Comparison of ENCODE assay signal across 22 cellular contexts in genomic region chr1:3075666-3076387, GRCh38. TPM values are rescaled to one million over a fixed set of nuclear protein-coding genes. Genes with fewer than 3 reads are reported as not detected.
DNase-seq lines count a peak whose midpoint lies in the region; FAIRE-seq and TF ChIP-seq lines count a peak whose summit lies in the region.
"Had no signal": no experiment of that assay in that cellular context is flagged by ENCODE, and none has a peak within 500 bp of the region (broad histone marks: within the 10 kb centered on the region; RNA-seq: fewer than 3 reads in every experiment).

No MANE protein-coding gene starts in this region.

- H3K9me3 Mint-ChIP-seq in HFFc6 = no peaks in the 10 kb centered on the region; the same call in 1 of the 2 replicates
- H3K9me3 Mint-ChIP-seq: CD8-positive, alpha-beta memory T cell had no signal

- H3K4me3 ChIP-seq in ascending aorta (peak overlapping the region; percentile 11 to 95), kidney (ENCODE audit: low read length in 2 of 2) (no peak overlapping the region), stomach (peak overlapping the region in 1 of 4 donors; percentile 9)
- H3K4me3 ChIP-seq: A549; BLaER1 treated with 17β-estradiol and CSF1 and Interleukin-3, amounts not matched to agents 10 nM and 100 nM; GM12878; PC-9 had no signal

- intact Hi-C loops in ascending aorta (cut with DNase I) = loop anchor here (2.0 kb wide), 2 partner anchors 49 to 201 kb away; no protein-coding TSS in a partner anchor
- intact Hi-C loops in kidney (cut with DNase I) = no loop called here
- intact Hi-C loops in stomach (cut with DNase I; ENCODE audit: low total_unique reads) = no loop called here

- peaks cover 26 to 70% of the 10 kb centered on the region in 2 donors for H3K4me1 ChIP-seq in ascending aorta
- peaks cover 4 to 25% of the 10 kb centered on the region in 2 donors for H3K4me1 ChIP-seq in kidney (ENCODE audit: control insufficient read depth in 1 of 2, insufficient read depth in 1 of 2, low read depth in 1 of 2, low read length in 2 of 2)
- peaks cover 54 to 83% (median 70%) of the 10 kb centered on the region in 4 donors for H3K4me1 ChIP-seq in stomach
- H3K4me1 ChIP-seq: A549 had no signal

- H3K27me3 ChIP-seq in ascending aorta = no peaks in the 10 kb centered on the region
- H3K27me3 ChIP-seq in stomach = peaks cover 8 to 82% (median 22%) of the 10 kb centered on the region in 3 donors

- H3K36me3 Mint-ChIP-seq in HFFc6 (ENCODE audit: low read depth) = no peaks in the 10 kb centered on the region
- H3K36me3 Mint-ChIP-seq: CD8-positive, alpha-beta memory T cell had no signal

- DNase-seq in DMS79 treated with DMSO at 0.1 percent for 48 hours (lab: John Stamatoyannopoulos, UW) = peak; percentile 42
- no peak for DNase-seq in ascending aorta (ENCODE audit: low spot score in 2 of 2)
- DNase-seq in kidney = peak; percentile 65
- DNase-seq in stomach = no peak
- no peak for DNase-seq in GM19240 (ENCODE audit: insufficient read length, low spot score)
- no peak for DNase-seq in GM20000 (ENCODE audit: low spot score)
- no peak for DNase-seq in NCI-H128 (lab: John Stamatoyannopoulos, UW; ENCODE audit: unreplicated experiment)
- DNase-seq in HFFc6 = no peak
- DNase-seq: CD8-positive, alpha-beta memory T cell; GDM1; GOT3; KG1; NCI-H1436 treated with DMSO at 0.1 percent for 48 hours; NCI-H2029 treated with DMSO at 0.1 percent for 48 hours; NCI-H2171 treated with DMSO at 0.1 percent for 48 hours; NCI-H446 treated with DMSO at 0.1 percent for 48 hours; NCI-H774; PC-9 had no signal

- WGBS in stomach, 5 donors = 56 to 68% (median 62%) methylated on average over 32 to 37 of the region's 37 CpGs

- H3K36me3 ChIP-seq in ascending aorta = peaks cover 0 to 4% of the 10 kb centered on the region in 2 donors
- no peaks in the 10 kb centered on the region for H3K36me3 ChIP-seq in kidney (ENCODE audit: control insufficient read depth in 1 of 2, insufficient read depth in 2 of 2, low read length in 2 of 2)
- H3K36me3 ChIP-seq in stomach = no peaks in the 10 kb centered on the region
- H3K36me3 ChIP-seq: BLaER1 treated with 17β-estradiol and CSF1 and Interleukin-3, amounts not matched to agents 10 nM and 100 nM had no signal

- TF ChIP-seq POLR2A in stomach (IDR thresholded peaks at IDR 0.05) = no peak

- TF ChIP-seq CTCF in ascending aorta (IDR thresholded peaks at IDR 0.05) (no peak), kidney (IDR thresholded peaks at IDR 0.05; ENCODE audit: borderline replicate concordance, extremely low read depth, insufficient read depth) (no peak), stomach (IDR thresholded peaks at IDR 0.05) (no peak), GM20000 (IDR thresholded peaks at IDR 0.05; ENCODE audit: extremely low read depth, missing control alignments) (no peak), HFFc6 (IDR thresholded peaks at IDR 0.05) (no peak)

- peaks cover 28% of the 10 kb centered on the region for H3K27me3 Mint-ChIP-seq in HFFc6 (ENCODE audit: insufficient read depth)

- H3K4me1 Mint-ChIP-seq in HFFc6 (ENCODE audit: low read depth) = no peaks in the 10 kb centered on the region
- H3K4me1 Mint-ChIP-seq: CD8-positive, alpha-beta memory T cell had no signal

- no peak overlapping the region for H3K27ac Mint-ChIP-seq in HFFc6
- H3K27ac Mint-ChIP-seq: CD8-positive, alpha-beta memory T cell had no signal

- no peak for FAIRE-seq in kidney (lab: Jason Lieb, UNC)
- FAIRE-seq: A549, GM12878, HepG2 had no signal

- H3K27ac ChIP-seq in ascending aorta (peak overlapping the region; percentile 99 to 100), kidney (ENCODE audit: low read depth in 2 of 2, low read length in 2 of 2) (peak overlapping the region; percentile 13 to 32), stomach (peak overlapping the region; percentile 41 to 94 (median 53))
- H3K27ac ChIP-seq: A549; BLaER1 treated with 17β-estradiol and CSF1 and Interleukin-3, amounts not matched to agents 10 nM and 100 nM; PC-9 had no signal

- peak overlapping the region in 1 of 2 donors; percentile 34 for H3K9ac ChIP-seq in kidney (ENCODE audit: low read length in 2 of 2)
- H3K9ac ChIP-seq: BLaER1 treated with 17β-estradiol and CSF1 and Interleukin-3, amounts not matched to agents 10 nM and 100 nM had no signal

- no peak overlapping the region for H3K4me3 Mint-ChIP-seq in HFFc6
- H3K4me3 Mint-ChIP-seq: CD8-positive, alpha-beta memory T cell had no signal

- no peaks in the 10 kb centered on the region for H3K9me3 ChIP-seq in ascending aorta
- no peaks in the 10 kb centered on the region for H3K9me3 ChIP-seq in kidney (ENCODE audit: control insufficient read depth in 1 of 2, low read length in 2 of 2)
- H3K9me3 ChIP-seq in stomach = no peaks in the 10 kb centered on the region
- H3K9me3 ChIP-seq: A549; BLaER1 treated with 17β-estradiol and CSF1 and Interleukin-3, amounts not matched to agents 10 nM and 100 nM had no signal

- TF ChIP-seq EP300 in stomach (IDR thresholded peaks at IDR 0.05) = no peak

RNA-seq across cellular contexts. Expression of gene PRDM16, which starts 6.8 kb away (rescaled TPM):
- total RNA-seq in ascending aorta (84.2 TPM), kidney (21.9 TPM), stomach (100 to 1,000 TPM in 2 of 5 donors, 10 to 100 TPM in 2, under 1 TPM in 1; 0.29 to 222 (median 32.2) TPM)
- polyA plus RNA-seq in kidney (ENCODE audit: insufficient read depth, low read depth, low replicate concordance) (3.0 TPM), stomach (1 to 10 TPM; 2.4 to 8.2 (median 7.0) TPM)
- total RNA-seq in HFFc6 (2021; fragmentation: NEBNext Ultra II Directional; extraction: Animal tissue kit (Norgen Biotek cat#: 25700)) = not detected
- total RNA-seq: CD8-positive, alpha-beta memory T cell; PC-9 had no signal
- polyA plus RNA-seq: CD8-positive, alpha-beta memory T cell; GM12878 had no signal

RNA-seq across cellular contexts. Expression of gene ACTRT2, which starts 54.6 kb away (rescaled TPM):
- not detected for total RNA-seq in ascending aorta
- not detected for total RNA-seq in kidney
- polyA plus RNA-seq in kidney (ENCODE audit: insufficient read depth, low read depth, low replicate concordance) = not detected
- not detected for total RNA-seq in stomach
- not detected for polyA plus RNA-seq in stomach
- not detected for total RNA-seq in HFFc6 (2021; fragmentation: NEBNext Ultra II Directional; extraction: Animal tissue kit (Norgen Biotek cat#: 25700))
- total RNA-seq: CD8-positive, alpha-beta memory T cell; GM12878; HepG2; PC-9 had no signal
- polyA plus RNA-seq: A549; CD8-positive, alpha-beta memory T cell; GM12878; HepG2 had no signal

Comparison
In these comparisons a context has a peak if more than half of its experiments do, and no peak if none do; other contexts are left out.
1. DNase-seq: peak in DMS79 treated with DMSO at 0.1 percent for 48 hours (single experiment) and kidney (single experiment); none in ascending aorta (0 of 2), stomach (single experiment), GM19240 (single experiment), GM20000 (single experiment), NCI-H128 (single experiment) and HFFc6 (single experiment).
2. H3K27ac ChIP-seq: peak in every context shown above with its lines; median percentile 100 in ascending aorta; 53 in stomach; 22 in kidney.
3. H3K4me3 ChIP-seq: peak in ascending aorta (2 of 2); none in kidney (0 of 2).